In the genomic region with DNA sequence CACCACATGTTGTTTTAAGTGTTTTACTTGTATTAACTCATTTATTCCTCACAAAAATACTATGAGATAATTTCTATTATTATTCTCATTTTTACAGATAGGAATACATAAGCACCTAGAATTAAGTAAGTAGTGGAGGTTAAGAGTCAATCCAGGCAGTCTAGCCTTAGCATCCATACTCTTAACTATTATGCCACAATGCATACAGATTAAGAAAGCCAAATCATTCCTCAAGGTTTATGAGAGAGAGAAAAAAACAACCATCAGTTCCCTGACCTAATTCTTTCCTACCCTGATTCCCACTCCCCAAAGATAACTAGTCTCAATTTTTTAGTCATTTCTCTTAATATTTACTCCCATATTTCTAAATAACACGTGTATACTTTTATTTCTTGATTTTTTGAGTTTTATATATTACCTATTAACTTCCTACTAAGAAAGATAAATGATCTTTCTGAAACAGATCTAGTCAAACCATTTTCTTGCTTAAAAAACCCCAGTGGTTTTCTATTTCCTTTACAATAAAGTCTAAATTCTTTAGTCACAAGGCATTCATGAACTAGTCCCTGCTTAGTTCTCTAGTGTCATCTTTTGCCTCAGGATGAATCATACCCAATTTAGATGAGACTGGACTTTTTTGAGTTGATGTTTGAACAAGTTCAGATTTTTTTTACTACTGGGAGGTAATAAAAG, we compare ENCODE assay signal across 13 cellular contexts. TPM values are rescaled to one million over a fixed set of nuclear protein-coding genes. Genes with fewer than 3 reads are reported as not detected.
DNase-seq lines count a peak whose midpoint lies in the region; ATAC-seq, FAIRE-seq and TF ChIP-seq lines count a peak whose summit lies in the region.
"Had no signal": no experiment of that assay in that cellular context is flagged by ENCODE, and none has a peak within 500 bp of the region (broad histone marks: within the 10 kb centered on the region; RNA-seq: fewer than 3 reads in every experiment).

No MANE protein-coding gene starts in this region.

- H3K27ac ChIP-seq in CD4-positive, CD25-positive, alpha-beta regulatory T cell (ENCODE audit: insufficient read depth, low read length, poor library complexity, severe bottlenecking), result no peak overlapping the region
- H3K27ac ChIP-seq: esophagus muscularis mucosa, WERI-Rb-1 had no signal

- H3K9me3 Mint-ChIP-seq in CD4-positive, CD25-positive, alpha-beta regulatory T cell, result no peaks in the 10 kb centered on the region

- TF ChIP-seq POLR2A in H54 (IDR thresholded peaks at IDR 0.05; ENCODE audit: low read depth, low read length), result no peak

- H3K4me1 Mint-ChIP-seq in CD4-positive, CD25-positive, alpha-beta regulatory T cell, result peaks cover 34 to 42% (median 38%) of the 10 kb centered on the region in 4 donors

- peak overlapping the region in 2 of 3 donors; percentile 62 to 85 for H3K27ac Mint-ChIP-seq in CD4-positive, CD25-positive, alpha-beta regulatory T cell

- no peak for FAIRE-seq in H54 (lab: Jason Lieb, UNC)
- FAIRE-seq: D721Med had no signal

- no peaks in the 10 kb centered on the region for H3K9me3 ChIP-seq in CD4-positive, CD25-positive, alpha-beta regulatory T cell (ENCODE audit: control insufficient read depth in 2 of 2, low read length in 2 of 2)
- H3K9me3 ChIP-seq: esophagus muscularis mucosa had no signal

- no peaks in the 10 kb centered on the region for H3K27me3 ChIP-seq in CD4-positive, CD25-positive, alpha-beta regulatory T cell (ENCODE audit: control insufficient read depth, insufficient read depth, low read length)
- H3K27me3 ChIP-seq: esophagus muscularis mucosa had no signal

- peaks cover 17% of the 10 kb centered on the region for H3K36me3 ChIP-seq in CD4-positive, CD25-positive, alpha-beta regulatory T cell (ENCODE audit: control insufficient read depth, insufficient read depth, low read length)

- DNase-seq in CD4-positive, CD25-positive, alpha-beta regulatory T cell, result peak in 1 of 3 donors; percentile 22
- peak; percentile 50 for DNase-seq in RKO (ENCODE audit: low spot score)
- peak; percentile 53 for DNase-seq in fibroblast of peridontal ligament (ENCODE audit: extremely low read depth)
- no peak for DNase-seq in SK-N-DZ (ENCODE audit: low spot score)
- DNase-seq in H54 (ENCODE audit: insufficient read length, low spot score), result no peak
- DNase-seq in left lobe of liver (ENCODE audit: low spot score), result no peak
- no peak for DNase-seq in NCI-H82 (lab: John Stamatoyannopoulos, UW)
- DNase-seq: anterior cingulate cortex, left colon, WERI-Rb-1 had no signal

- ATAC-seq in CD4-positive, CD25-positive, alpha-beta regulatory T cell (ENCODE audit: low read depth in 2 of 2), result peak in 1 of 2 donors; percentile 48
- ATAC-seq in GM21381 (IDR thresholded peaks at IDR 0.05; ENCODE audit: unreplicated experiment), result peak; percentile 56
- no peak for ATAC-seq in left lobe of liver
- ATAC-seq: left colon had no signal

- peaks cover 28% of the 10 kb centered on the region for H3K36me3 Mint-ChIP-seq in CD4-positive, CD25-positive, alpha-beta regulatory T cell

- H3K4me3 ChIP-seq in CD4-positive, CD25-positive, alpha-beta regulatory T cell (ENCODE audit: low read depth, low read length), result no peak overlapping the region
- H3K4me3 ChIP-seq: esophagus muscularis mucosa had no signal

- no peak overlapping the region for H3K4me3 Mint-ChIP-seq in CD4-positive, CD25-positive, alpha-beta regulatory T cell

- H3K4me1 ChIP-seq in CD4-positive, CD25-positive, alpha-beta regulatory T cell (ENCODE audit: control insufficient read depth, insufficient read depth, low read length, poor library complexity, severe bottlenecking), result peaks cover 8% of the 10 kb centered on the region
- H3K4me1 ChIP-seq: esophagus muscularis mucosa had no signal

- H3K27me3 Mint-ChIP-seq in CD4-positive, CD25-positive, alpha-beta regulatory T cell, result no peaks in the 10 kb centered on the region

RNA-seq across cellular contexts. Expression of a gene that starts 16.0 kb away (rescaled TPM):
- 64.1 TPM for total RNA-seq in CD4-positive, CD25-positive, alpha-beta regulatory T cell
- 10 to 100 TPM; 21.6 to 32.0 (median 28.7) TPM for polyA plus RNA-seq in CD4-positive, CD25-positive, alpha-beta regulatory T cell
- 50.4 and 118 TPM in 2 replicates for polyA plus RNA-seq in SK-N-DZ (2014; cell fraction: cytosol; rRNA removed)
- polyA plus RNA-seq in SK-N-DZ (2014; cell fraction: nucleus; rRNA removed), result 23.1 and 25.2 TPM in 2 replicates
- total RNA-seq in left lobe of liver, result 19.6 TPM

Comparison
In these comparisons a context has a peak if more than half of its experiments do, and no peak if none do; other contexts are left out.
1. DNase-seq: peak in RKO (single experiment) and fibroblast of peridontal ligament (single experiment); none in SK-N-DZ (single experiment), H54 (single experiment), left lobe of liver (single experiment) and NCI-H82 (single experiment).